ENCODE assay signal across 12 cellular contexts in genomic region chr6:107634147-107635057, GRCh38.
DNase-seq lines count a peak whose midpoint lies in the region; ATAC-seq and TF ChIP-seq lines count a peak whose summit lies in the region.
"Had no signal": no experiment of that assay in that cellular context is flagged by ENCODE, and none has a peak within 500 bp of the region (broad histone marks: within the 10 kb centered on the region; RNA-seq: fewer than 3 reads in every experiment).

No MANE protein-coding gene starts in this region.

- H3K4ac ChIP-seq in H9 (ENCODE audit: low read depth, low read length) = no peak overlapping the region

- no peak overlapping the region for H3K18ac ChIP-seq in H9 (ENCODE audit: insufficient read length, low read depth, low read length)

- H3K4me3 Mint-ChIP-seq in H9 = peak overlapping the region; percentile 41 to 55; a peak in 3 of 5 replicates

- H3K9ac ChIP-seq in H9 (ENCODE audit: extremely low read depth, insufficient read length, low read length) = no peak overlapping the region

- no peak overlapping the region for H4K5ac ChIP-seq in H9 (ENCODE audit: insufficient read length, low read depth, low read length)

- no peak overlapping the region for H2BK12ac ChIP-seq in H9 (ENCODE audit: insufficient read length, low read depth, low read length)

- H3K79me2 ChIP-seq in H9 (ENCODE audit: insufficient read depth, low read length) = no peaks in the 10 kb centered on the region

- H3K27me3 Mint-ChIP-seq in H9 (ENCODE audit: low read depth) = peaks cover 26% of the 10 kb centered on the region

- H3K9me3 Mint-ChIP-seq in H9 = no peaks in the 10 kb centered on the region
- H3K9me3 Mint-ChIP-seq in activated naive CD4-positive, alpha-beta T cell treated with anti-CD3 and anti-CD28 coated beads, Interleukin-2, amount 50 U/mL, for 72 hours = no peaks in the 10 kb centered on the region

- H4K20me1 ChIP-seq in H9 (ENCODE audit: control insufficient read depth, insufficient read depth, insufficient read length) = no peaks in the 10 kb centered on the region

- DNase-seq in H9 (no peak), left ventricle myocardium superior (peak; percentile 71), SHP77 treated with DMSO at 0.1 percent for 48 hours (lab: John Stamatoyannopoulos, UW) (no peak)
- no peak for DNase-seq in activated naive CD4-positive, alpha-beta T cell treated with anti-CD3 and anti-CD28 coated beads, Interleukin-2, amount 50 U/mL, for 72 hours (ENCODE audit: low spot score in 2 of 2)
- DNase-seq in stimulated activated CD8-positive, alpha-beta memory T cell treated with anti-CD3 and anti-CD28 coated beads, Interleukin-4, amount 100 ng/mL, for 48 hours = peak; percentile 33
- DNase-seq: GF-D8, NCI-H2081 treated with DMSO at 0.1 percent for 48 hours, SJCRH30 had no signal

- H3K4me1 ChIP-seq in H9 (ENCODE audit: insufficient read depth, low read length) = no peaks in the 10 kb centered on the region

- H2BK5ac ChIP-seq in H9 (ENCODE audit: insufficient read length, low read length) = no peak overlapping the region

- no peaks in the 10 kb centered on the region for H3K79me1 ChIP-seq in H9 (ENCODE audit: insufficient read depth, low read depth, low read length, poor library complexity, severe bottlenecking)

- peaks cover 6% of the 10 kb centered on the region for H3K23me2 ChIP-seq in H9 (ENCODE audit: insufficient read length, low read depth, low read length, poor library complexity, severe bottlenecking)

- H3K4me1 Mint-ChIP-seq in H9 = peaks cover 5 to 7% of the 10 kb centered on the region in 2 experiments

- H3K14ac ChIP-seq in H9 (ENCODE audit: insufficient read depth, low read length) = no peak overlapping the region; the same call in 1 of the 2 replicates

- no peak overlapping the region for H3K56ac ChIP-seq in H9 (ENCODE audit: insufficient read length, low read depth, low read length)

- no peaks in the 10 kb centered on the region for H3K9me3 ChIP-seq in H9 (ENCODE audit: control insufficient read depth, low read depth, low read length)
- H3K9me3 ChIP-seq: neutrophil, SJCRH30 had no signal

- H2BK120ac ChIP-seq in H9 (ENCODE audit: low read depth, low read length, poor library complexity, severe bottlenecking) = no peak overlapping the region

- no peak overlapping the region for H3K23ac ChIP-seq in H9 (ENCODE audit: insufficient read length, low read depth, low read length)

- WGBS in H9 (ENCODE audit: extremely low coverage, insufficient read length, low lambda C conversion rate) = no CpG with 5 or more reads among the region's 114 CpGs

- no peak overlapping the region for H3K27ac Mint-ChIP-seq in H9
- H3K27ac Mint-ChIP-seq in activated naive CD4-positive, alpha-beta T cell treated with anti-CD3 and anti-CD28 coated beads, Interleukin-2, amount 50 U/mL, for 72 hours = no peak overlapping the region

- intact Hi-C loops in left ventricle myocardium superior (cut with micrococcal nuclease) = no loop called here

- H3K4me2 ChIP-seq in H9 (ENCODE audit: insufficient read depth, insufficient read length, low read length) = peak overlapping the region; percentile 10

- no peak overlapping the region for H2BK20ac ChIP-seq in H9 (ENCODE audit: low read depth, low read length, poor library complexity, severe bottlenecking)

- no peak overlapping the region for H2BK15ac ChIP-seq in H9 (ENCODE audit: low read depth, low read length)

- H3K27me3 ChIP-seq in H9 (ENCODE audit: insufficient read depth, low read length) = no peaks in the 10 kb centered on the region
- H3K27me3 ChIP-seq: SJCRH30 had no signal

- no peak overlapping the region for H4K8ac ChIP-seq in H9 (replicated peaks; ENCODE audit: insufficient read length, low read depth, low read length)

- H2AFZ ChIP-seq in H9 (ENCODE audit: low read length) = no peak overlapping the region

- H4K91ac ChIP-seq in H9 (ENCODE audit: insufficient read length, low read depth, low read length) = no peak overlapping the region

- no peak overlapping the region for H3T11ph ChIP-seq in H9 (ENCODE audit: low read length)

- no peak overlapping the region for H3K27ac ChIP-seq in H9 (ENCODE audit: insufficient read length, low read depth, low read length)
- H3K27ac ChIP-seq: neutrophil, SJCRH30 had no signal

- TF ChIP-seq CTCF in H9 (conservative IDR thresholded peaks at IDR 0.05) = no peak

- H3K36me3 Mint-ChIP-seq in H9 (ENCODE audit: insufficient read depth in 1 of 3, low read depth in 3 of 3) = no peaks in the 10 kb centered on the region; a peak in 1 of 7 replicates
- H3K36me3 Mint-ChIP-seq in activated naive CD4-positive, alpha-beta T cell treated with anti-CD3 and anti-CD28 coated beads, Interleukin-2, amount 50 U/mL, for 72 hours = peaks cover 0 to 16% of the 10 kb centered on the region in 2 donors

- peak; percentile 31 to 52 for ATAC-seq in activated naive CD4-positive, alpha-beta T cell treated with anti-CD3 and anti-CD28 coated beads, Interleukin-2, amount 50 U/mL, for 72 hours
- peak; percentile 84 for ATAC-seq in left ventricle myocardium superior
- ATAC-seq in HG02973 (IDR thresholded peaks at IDR 0.05; ENCODE audit: unreplicated experiment) = no peak
- ATAC-seq in HG03432 (IDR thresholded peaks at IDR 0.05; ENCODE audit: unreplicated experiment) = no peak
- ATAC-seq in HG02885 (IDR thresholded peaks at IDR 0.05; ENCODE audit: poor library complexity, unreplicated experiment) = no peak

- H2AK5ac ChIP-seq in H9 (ENCODE audit: insufficient read length, low read length) = no peak overlapping the region

Comparison
In these comparisons a context has a peak if more than half of its experiments do, and no peak if none do; other contexts are left out.
1. DNase-seq: peak in left ventricle myocardium superior (single experiment) and stimulated activated CD8-positive, alpha-beta memory T cell treated with anti-CD3 and anti-CD28 coated beads, Interleukin-4, amount 100 ng/mL, for 48 hours (single experiment); none in H9 (single experiment), activated naive CD4-positive, alpha-beta T cell treated with anti-CD3 and anti-CD28 coated beads, Interleukin-2, amount 50 U/mL, for 72 hours (0 of 2) and SHP77 treated with DMSO at 0.1 percent for 48 hours (single experiment).
2. ATAC-seq: peak in activated naive CD4-positive, alpha-beta T cell treated with anti-CD3 and anti-CD28 coated beads, Interleukin-2, amount 50 U/mL, for 72 hours (2 of 2) and left ventricle myocardium superior (single experiment); none in HG02973 (single experiment), HG03432 (single experiment) and HG02885 (single experiment).